ENCODE assay signal across 11 cellular contexts in the genomic region with DNA sequence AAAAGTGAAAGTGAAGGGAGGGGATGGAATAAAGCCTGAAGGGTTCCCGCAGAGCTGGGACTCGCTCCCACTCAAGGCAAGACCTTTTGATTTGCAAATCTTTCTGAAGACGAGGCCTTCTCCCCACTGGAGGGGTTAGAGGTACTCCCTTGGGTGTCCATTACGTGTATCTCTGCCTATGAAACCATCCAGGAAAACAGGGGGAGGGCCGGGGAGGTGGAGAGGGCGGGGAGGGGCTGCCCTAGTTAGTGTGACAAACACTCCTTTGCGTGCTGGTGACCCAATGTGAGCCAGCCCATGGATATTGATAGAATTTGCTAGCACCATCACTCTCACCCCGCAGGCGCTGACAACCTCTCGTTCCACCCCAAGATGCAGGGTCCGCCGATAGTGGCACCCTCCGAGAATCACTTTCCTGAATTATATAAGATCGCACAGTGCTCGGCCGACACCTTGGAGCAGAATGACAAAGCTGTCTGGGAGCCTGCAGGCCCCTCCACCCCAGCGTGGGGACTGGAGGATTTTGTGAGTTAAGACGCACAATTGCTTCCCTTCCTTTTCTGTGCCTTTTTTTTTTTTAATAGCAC.
A peak's percentile ranks its signal among the peaks of the same experiment; 100 is the strongest.
DNase-seq lines count a peak whose midpoint lies in the region; ATAC-seq lines count a peak whose summit lies in the region.
"Had no signal": no experiment of that assay in that cellular context is flagged by ENCODE, and none has a peak within 500 bp of the region (broad histone marks: within the 10 kb centered on the region; RNA-seq: fewer than 3 reads in every experiment).

No MANE protein-coding gene starts in this region.

- peak overlapping the region; percentile 81 for H3K9ac ChIP-seq in adipocyte (ENCODE audit: low read length)

- no peaks in the 10 kb centered on the region for H3K36me3 ChIP-seq in adipocyte (ENCODE audit: control insufficient read depth, insufficient read depth, low read length, severe bottlenecking)
- H3K36me3 ChIP-seq: thyroid gland had no signal

- H3K27me3 ChIP-seq in adipocyte (replicated peaks; ENCODE audit: control insufficient read depth, insufficient read depth, low read length), result no peaks in the 10 kb centered on the region
- H3K27me3 ChIP-seq: thyroid gland had no signal

- H3K27me3 Mint-ChIP-seq in T-helper 2 cell treated with Interferon-gamma antibody and Interleukin-4, amounts not matched to agents 5 μg/mL and 100 μg/mL, for 36 hours (ENCODE audit: low read depth), result peaks cover 2% of the 10 kb centered on the region

- H3K27ac ChIP-seq in temporal lobe (ENCODE audit: low read depth, low read length), result peak overlapping the region; percentile 34
- H3K27ac ChIP-seq: A549, thyroid gland had no signal

- no peak overlapping the region for H3K27ac Mint-ChIP-seq in T-helper 2 cell treated with Interferon-gamma antibody and Interleukin-4, amounts not matched to agents 5 μg/mL and 100 μg/mL, for 36 hours

- H3K4me3 ChIP-seq in adipocyte (ENCODE audit: low read length), result peak overlapping the region; percentile 74
- H3K4me3 ChIP-seq: A549, thyroid gland had no signal

- H3K36me3 Mint-ChIP-seq in T-helper 2 cell treated with Interferon-gamma antibody and Interleukin-4, amounts not matched to agents 5 μg/mL and 100 μg/mL, for 36 hours (ENCODE audit: low read depth), result no peaks in the 10 kb centered on the region

- no peak for DNase-seq in T-helper 2 cell treated with Interferon-gamma antibody and Interleukin-4, amounts not matched to agents 5 μg/mL and 100 μg/mL, for 36 hours (ENCODE audit: low spot score)
- DNase-seq in T-helper 2 cell, result no peak
- no peak for DNase-seq in adipocyte (ENCODE audit: low read depth)
- DNase-seq in medulla oblongata (ENCODE audit: extremely low spot score), result peak; percentile 15
- no peak for DNase-seq in NCI-H1105 (lab: John Stamatoyannopoulos, UW)
- DNase-seq: dermis blood vessel endothelial cell, thyroid gland had no signal

- H3K4me1 Mint-ChIP-seq in T-helper 2 cell treated with Interferon-gamma antibody and Interleukin-4, amounts not matched to agents 5 μg/mL and 100 μg/mL, for 36 hours (ENCODE audit: low read depth), result peaks cover 6% of the 10 kb centered on the region

- H3K9me3 ChIP-seq in adipocyte (ENCODE audit: control insufficient read depth, low read length), result no peaks in the 10 kb centered on the region
- H3K9me3 ChIP-seq: A549, thyroid gland had no signal

- ATAC-seq in HG03432 (IDR thresholded peaks at IDR 0.05; ENCODE audit: unreplicated experiment) (no peak), HG03520 (IDR thresholded peaks at IDR 0.05; ENCODE audit: unreplicated experiment) (no peak)
- ATAC-seq: A549 had no signal

- peaks cover 3% of the 10 kb centered on the region for H3K4me1 ChIP-seq in adipocyte (ENCODE audit: control insufficient read depth, insufficient read depth, low read length)
- H3K4me1 ChIP-seq: A549 had no signal

- peak overlapping the region; percentile 76 for H3K4me3 Mint-ChIP-seq in T-helper 2 cell treated with Interferon-gamma antibody and Interleukin-4, amounts not matched to agents 5 μg/mL and 100 μg/mL, for 36 hours

- no peaks in the 10 kb centered on the region for H3K9me3 Mint-ChIP-seq in T-helper 2 cell treated with Interferon-gamma antibody and Interleukin-4, amounts not matched to agents 5 μg/mL and 100 μg/mL, for 36 hours
